8 cellular contexts compared by ENCODE assay signal in the genomic region with DNA sequence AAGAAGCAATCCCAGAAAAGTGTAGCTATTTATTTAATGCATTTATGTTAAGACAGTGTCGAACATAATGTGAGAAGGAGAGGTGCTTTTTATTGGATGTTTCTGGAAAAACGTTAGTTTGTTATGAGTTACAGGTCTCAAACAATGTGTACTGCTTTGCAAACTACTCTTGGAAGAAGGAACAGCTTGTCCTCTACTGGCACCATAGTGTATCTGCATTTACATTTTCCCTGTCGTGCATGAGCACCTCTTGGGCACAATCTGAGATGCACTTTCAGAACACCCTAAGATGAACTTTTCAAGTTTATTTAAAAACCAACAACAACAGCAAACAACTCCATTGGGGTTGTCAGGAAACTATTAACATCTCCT. TPM values are rescaled to one million over a fixed set of nuclear protein-coding genes. Genes with fewer than 3 reads are reported as not detected.
A peak's percentile ranks its signal among the peaks of the same experiment; 100 is the strongest.
DNase-seq lines count a peak whose midpoint lies in the region; ATAC-seq and TF ChIP-seq lines count a peak whose summit lies in the region.

No MANE protein-coding gene starts in this region.

- ATAC-seq in GM18520 (IDR thresholded peaks at IDR 0.05; ENCODE audit: unreplicated experiment) (no peak), HG03196 (IDR thresholded peaks at IDR 0.05; ENCODE audit: unreplicated experiment) (no peak)

- no peak overlapping the region for H3K9ac ChIP-seq in GM23248

- H3K4me3 Mint-ChIP-seq in activated CD4-positive, alpha-beta memory T cell treated with anti-CD3 and anti-CD28 coated beads for 36 hours: no peak overlapping the region

- no peaks in the 10 kb centered on the region for H3K79me2 ChIP-seq in GM23248 (ENCODE audit: insufficient read depth)

- DNase-seq in AG08396 (ENCODE audit: low spot score) (peak; percentile 18), GM23248 (peak; percentile 56), kidney glomerular epithelial cell (lab: John Stamatoyannopoulos, UW) (peak; percentile 60), T-helper 1 cell (no peak)
- DNase-seq in activated CD4-positive, alpha-beta memory T cell treated with anti-CD3 and anti-CD28 coated beads for 36 hours: no peak

- CTCF ChIA-PET in activated CD4-positive, alpha-beta memory T cell treated with anti-CD3 and anti-CD28 coated beads for 36 hours (lab: Charles Lee): interaction anchor here (0.9 kb wide), 2 partner anchors 12 to 42 kb away, joined by 3 read pairs; no protein-coding TSS in a partner anchor

- no peak overlapping the region for H3K27ac ChIP-seq in GM23248
- no peak overlapping the region for H3K27ac ChIP-seq in VCaP

- no peaks in the 10 kb centered on the region for H3K9me3 Mint-ChIP-seq in activated CD4-positive, alpha-beta memory T cell treated with anti-CD3 and anti-CD28 coated beads for 36 hours

- no peaks in the 10 kb centered on the region for H3K9me2 ChIP-seq in GM23248 (ENCODE audit: insufficient read depth)

- no peaks in the 10 kb centered on the region for H3K9me3 ChIP-seq in GM23248 (ENCODE audit: low read depth)

- 39 to 40% methylated on average over 3 of the region's 3 CpGs for WGBS in GM23248 (ENCODE audit: low coverage in 1 of 2, low lambda C conversion rate in 2 of 2, missing lambda C conversion rate in 2 of 2), 2 experiments

- in situ Hi-C loops in GM23248 (cut with MboI): no loop called here

- intact Hi-C loops in activated CD4-positive, alpha-beta memory T cell treated with anti-CD3 and anti-CD28 coated beads for 36 hours (cut with micrococcal nuclease): no loop called here

- TF ChIP-seq CTCF in VCaP (conservative IDR thresholded peaks at IDR 0.05): peak; percentile 86

- POLR2A ChIA-PET in activated CD4-positive, alpha-beta memory T cell treated with anti-CD3 and anti-CD28 coated beads for 36 hours (lab: Charles Lee): no interaction called here

- H3F3A ChIP-seq in GM23248 (ENCODE audit: insufficient read depth): no peaks in the 10 kb centered on the region

- H3K27me3 ChIP-seq in GM23248 (replicated peaks; ENCODE audit: insufficient read depth): no peaks in the 10 kb centered on the region

- no peak overlapping the region for H3K4me3 ChIP-seq in GM23248

- H3K4me1 ChIP-seq in GM23248 (ENCODE audit: insufficient read depth): no peaks in the 10 kb centered on the region

- no peak overlapping the region for H3K4me2 ChIP-seq in GM23248 (ENCODE audit: unreplicated experiment)

- H3K36me3 ChIP-seq in GM23248 (ENCODE audit: low read depth): 0 out of 2 replicates have a peak, but pooled peaks cover 4% of the 10 kb centered on the region

- no peaks in the 10 kb centered on the region for H4K20me1 ChIP-seq in GM23248 (ENCODE audit: insufficient read depth)

- H3K27me3 Mint-ChIP-seq in activated CD4-positive, alpha-beta memory T cell treated with anti-CD3 and anti-CD28 coated beads for 36 hours: no peaks in the 10 kb centered on the region

- peaks cover 4% of the 10 kb centered on the region for H3K4me1 Mint-ChIP-seq in activated CD4-positive, alpha-beta memory T cell treated with anti-CD3 and anti-CD28 coated beads for 36 hours (ENCODE audit: low read depth)

- H2AFZ ChIP-seq in GM23248: no peak overlapping the region

- no peak overlapping the region for H3K27ac Mint-ChIP-seq in activated CD4-positive, alpha-beta memory T cell treated with anti-CD3 and anti-CD28 coated beads for 36 hours

- H3K36me3 Mint-ChIP-seq in activated CD4-positive, alpha-beta memory T cell treated with anti-CD3 and anti-CD28 coated beads for 36 hours: peaks cover 16% of the 10 kb centered on the region

RNA-seq across cellular contexts. Expression of a gene that starts 22.8 kb away (rescaled TPM):
- total RNA-seq in GM23248 (2014; rRNA removed; shearing (Covaris generic)): 12.5 and 14.9 TPM in 2 replicates
- 12.7 and 16.4 TPM in 2 replicates for polyA plus RNA-seq in GM23248 (2016; fragmentation: Nextera tagmentation; extraction: Ambion mirVana)
- 1 to 10 TPM; 5.7 to 6.4 TPM for total RNA-seq in activated CD4-positive, alpha-beta memory T cell treated with anti-CD3 and anti-CD28 coated beads for 36 hours

RNA-seq across cellular contexts. Expression of a gene that starts 35.5 kb away (rescaled TPM):
- under 0.01 and 0.13 TPM in 2 replicates for total RNA-seq in GM23248 (2014; rRNA removed; shearing (Covaris generic))
- 0.13 and 0.15 TPM in 2 replicates for polyA plus RNA-seq in GM23248 (2016; fragmentation: Nextera tagmentation; extraction: Ambion mirVana)
- total RNA-seq in activated CD4-positive, alpha-beta memory T cell treated with anti-CD3 and anti-CD28 coated beads for 36 hours: 1 to 10 TPM; 1.3 to 1.7 TPM

Comparison
In these comparisons a context has a peak if more than half of its experiments do, and no peak if none do; other contexts are left out.
1. DNase-seq: peak in AG08396 (single experiment), GM23248 (single experiment) and kidney glomerular epithelial cell (single experiment); none in activated CD4-positive, alpha-beta memory T cell treated with anti-CD3 and anti-CD28 coated beads for 36 hours (single experiment) and T-helper 1 cell (0 of 5).